In the genomic region with DNA sequence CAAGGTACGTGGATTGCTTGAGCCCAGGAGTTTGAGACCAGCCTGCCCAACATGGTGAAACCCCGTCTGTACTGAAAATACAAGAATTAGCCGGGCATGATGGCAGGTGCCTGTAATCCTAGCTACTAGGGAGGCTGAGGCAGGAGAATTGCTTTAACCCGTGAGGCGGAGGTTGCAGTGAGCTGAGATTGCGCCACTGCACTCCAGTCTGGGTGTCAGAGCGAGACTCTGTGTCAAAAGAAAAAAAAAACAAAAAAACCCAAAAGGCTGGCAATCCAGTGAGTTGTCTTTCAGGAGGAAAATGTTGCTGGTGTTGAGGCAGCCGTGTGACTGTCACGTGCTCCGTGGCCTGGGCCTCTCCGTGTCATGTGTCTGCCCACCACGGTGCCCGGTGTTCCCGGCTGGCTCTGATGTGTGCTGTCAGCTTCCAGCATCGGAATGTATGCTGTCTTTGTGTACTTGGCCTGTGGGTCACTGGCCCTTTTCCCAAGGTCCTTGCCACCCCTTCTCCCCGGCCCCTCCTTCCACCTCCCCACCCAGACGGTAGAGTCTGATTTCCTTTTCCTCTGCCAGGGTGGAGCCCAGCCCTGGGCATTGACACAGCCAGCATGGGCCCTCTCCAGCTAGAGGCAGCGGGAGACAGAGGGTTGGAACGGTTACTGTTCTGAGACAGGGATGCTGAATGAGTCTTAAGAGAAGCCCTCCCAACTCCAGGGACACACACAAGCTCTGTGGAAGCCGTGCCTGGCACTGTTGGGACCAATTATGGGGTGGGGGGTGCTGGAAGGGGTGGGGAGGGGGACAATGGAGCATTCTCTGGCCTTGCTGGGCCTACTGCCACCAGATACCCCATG, we compare ENCODE assay signal across 1 cellular context.
A peak's percentile ranks its signal among the peaks of the same experiment; 100 is the strongest.
TF ChIP-seq lines count a peak whose summit lies in the region.

No MANE protein-coding gene starts in this region.

TF ChIP-seq in HepG2, 621 proteins besides CTCF, POLR2A, EP300 and RAD21 (continued from another document and continues in another):
- TF ChIP-seq REST (IDR thresholded peaks at IDR 0.05; ENCODE audit: borderline replicate concordance in 1 of 2, low read depth in 1 of 2, low read length in 2 of 2), result no peak
- TF ChIP-seq ZNF543 (CRISPR knock-in tag; IDR thresholded peaks at IDR 0.05), result no peak
- TF ChIP-seq MXD4 (CRISPR knock-in tag; IDR thresholded peaks at IDR 0.05), result no peak
- peak; percentile 83 for TF ChIP-seq SAP130 (CRISPR knock-in tag; IDR thresholded peaks at IDR 0.05; ENCODE audit: low read depth)
- peak in 1 of 2 experiments; percentile 70; a peak in 2 of 4 replicates for TF ChIP-seq KLF16 (CRISPR knock-in tag; IDR thresholded peaks at IDR 0.05)
- TF ChIP-seq ZNF235 (CRISPR knock-in tag; IDR thresholded peaks at IDR 0.05; ENCODE audit: borderline replicate concordance), result no peak
- TF ChIP-seq ZNF687 (CRISPR knock-in tag; IDR thresholded peaks at IDR 0.05), result peak; percentile 83
- peak; percentile 41; the same call in 1 of the 2 replicates for TF ChIP-seq ZFX (CRISPR knock-in tag; IDR thresholded peaks at IDR 0.05; ENCODE audit: low read depth)
- no peak for TF ChIP-seq ATF7-NPFF (CRISPR knock-in tag; IDR thresholded peaks at IDR 0.05; ENCODE audit: low read depth)
- TF ChIP-seq PRDM10 (CRISPR knock-in tag; IDR thresholded peaks at IDR 0.05; ENCODE audit: low read depth), result peak; percentile 33; the same call in 1 of the 2 replicates
- 0 out of 2 replicates have a peak, but pooled peaks have one; percentile 30 for TF ChIP-seq ZNF205 (CRISPR knock-in tag; IDR thresholded peaks at IDR 0.05)
- TF ChIP-seq POLR2AphosphoS2 (IDR thresholded peaks at IDR 0.05; ENCODE audit: low read depth, low read length), result no peak
- TF ChIP-seq ARID4A (CRISPR knock-in tag; IDR thresholded peaks at IDR 0.05; ENCODE audit: borderline replicate concordance), result peak; percentile 49; the same call in 1 of the 2 replicates
- TF ChIP-seq, protein P1, sequence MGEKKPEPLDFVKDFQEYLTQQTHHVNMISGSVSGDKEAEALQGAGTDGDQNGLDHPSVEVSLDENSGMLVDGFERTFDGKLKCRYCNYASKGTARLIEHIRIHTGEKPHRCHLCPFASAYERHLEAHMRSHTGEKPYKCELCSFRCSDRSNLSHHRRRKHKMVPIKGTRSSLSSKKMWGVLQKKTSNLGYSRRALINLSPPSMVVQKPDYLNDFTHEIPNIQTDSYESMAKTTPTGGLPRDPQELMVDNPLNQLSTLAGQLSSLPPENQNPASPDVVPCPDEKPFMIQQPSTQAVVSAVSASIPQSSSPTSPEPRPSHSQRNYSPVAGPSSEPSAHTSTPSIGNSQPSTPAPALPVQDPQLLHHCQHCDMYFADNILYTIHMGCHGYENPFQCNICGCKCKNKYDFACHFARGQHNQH (CRISPR knock-in tag; IDR thresholded peaks at IDR 0.05), result peak; percentile 54; the same call in 1 of the 2 replicates
- peak; percentile 50; the same call in 1 of the 2 replicates for TF ChIP-seq ZNF350 (CRISPR knock-in tag; IDR thresholded peaks at IDR 0.05; ENCODE audit: borderline replicate concordance, low read depth)
- TF ChIP-seq MEIS1 (CRISPR knock-in tag; IDR thresholded peaks at IDR 0.05; ENCODE audit: borderline replicate concordance), result peak; percentile 22; the same call in 1 of the 2 replicates
- TF ChIP-seq ETV5 (CRISPR knock-in tag; IDR thresholded peaks at IDR 0.05; ENCODE audit: borderline replicate concordance), result peak; percentile 26; the same call in 1 of the 2 replicates
- TF ChIP-seq, protein P2, sequence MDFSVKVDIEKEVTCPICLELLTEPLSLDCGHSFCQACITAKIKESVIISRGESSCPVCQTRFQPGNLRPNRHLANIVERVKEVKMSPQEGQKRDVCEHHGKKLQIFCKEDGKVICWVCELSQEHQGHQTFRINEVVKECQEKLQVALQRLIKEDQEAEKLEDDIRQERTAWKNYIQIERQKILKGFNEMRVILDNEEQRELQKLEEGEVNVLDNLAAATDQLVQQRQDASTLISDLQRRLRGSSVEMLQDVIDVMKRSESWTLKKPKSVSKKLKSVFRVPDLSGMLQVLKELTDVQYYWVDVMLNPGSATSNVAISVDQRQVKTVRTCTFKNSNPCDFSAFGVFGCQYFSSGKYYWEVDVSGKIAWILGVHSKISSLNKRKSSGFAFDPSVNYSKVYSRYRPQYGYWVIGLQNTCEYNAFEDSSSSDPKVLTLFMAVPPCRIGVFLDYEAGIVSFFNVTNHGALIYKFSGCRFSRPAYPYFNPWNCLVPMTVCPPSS (IDR thresholded peaks at IDR 0.05), result no peak
- TF ChIP-seq, protein P3, sequence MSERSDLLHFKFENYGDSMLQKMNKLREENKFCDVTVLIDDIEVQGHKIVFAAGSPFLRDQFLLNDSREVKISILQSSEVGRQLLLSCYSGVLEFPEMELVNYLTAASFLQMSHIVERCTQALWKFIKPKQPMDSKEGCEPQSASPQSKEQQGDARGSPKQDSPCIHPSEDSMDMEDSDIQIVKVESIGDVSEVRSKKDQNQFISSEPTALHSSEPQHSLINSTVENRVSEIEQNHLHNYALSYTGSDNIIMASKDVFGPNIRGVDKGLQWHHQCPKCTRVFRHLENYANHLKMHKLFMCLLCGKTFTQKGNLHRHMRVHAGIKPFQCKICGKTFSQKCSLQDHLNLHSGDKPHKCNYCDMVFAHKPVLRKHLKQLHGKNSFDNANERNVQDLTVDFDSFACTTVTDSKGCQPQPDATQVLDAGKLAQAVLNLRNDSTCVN (CRISPR knock-in tag; IDR thresholded peaks at IDR 0.05; ENCODE audit: borderline replicate concordance), result no peak
- peak; percentile 53; the same call in 1 of the 2 replicates for TF ChIP-seq FOXP4 (CRISPR knock-in tag; IDR thresholded peaks at IDR 0.05)
